ENCODE assay signal across 8 cellular contexts in genomic region chr18:286515-287310, GRCh38. TPM values are rescaled to one million over a fixed set of nuclear protein-coding genes. Genes with fewer than 3 reads are reported as not detected.
DNase-seq lines count a peak whose midpoint lies in the region; ATAC-seq, FAIRE-seq and TF ChIP-seq lines count a peak whose summit lies in the region.

No MANE protein-coding gene starts in this region.

- no TSS peak for BruUV-seq in A673 (replicated peaks; lab: Mats Ljungman, UMichigan)

- H3K9me3 Mint-ChIP-seq in GM23338: no peaks in the 10 kb centered on the region
- no peaks in the 10 kb centered on the region for H3K9me3 Mint-ChIP-seq in activated naive CD8-positive, alpha-beta T cell treated with anti-CD3 and anti-CD28 coated beads for 36 hours

- H3K27ac ChIP-seq in A673 (ENCODE audit: low read depth, low read length, poor library complexity, severe bottlenecking) (no peak overlapping the region), GM23338 (ENCODE audit: low read depth) (no peak overlapping the region), kidney (ENCODE audit: low read depth in 2 of 2, low read length in 2 of 2) (no peak overlapping the region)

- no peaks in the 10 kb centered on the region for H3K36me3 Mint-ChIP-seq in GM23338 (ENCODE audit: low read depth)
- H3K36me3 Mint-ChIP-seq in activated naive CD8-positive, alpha-beta T cell treated with anti-CD3 and anti-CD28 coated beads for 36 hours: peaks cover under 1% of the 10 kb centered on the region

- H3K27me3 Mint-ChIP-seq in GM23338 (ENCODE audit: insufficient read depth, low read depth, poor library complexity): no peaks in the 10 kb centered on the region
- H3K27me3 Mint-ChIP-seq in activated naive CD8-positive, alpha-beta T cell treated with anti-CD3 and anti-CD28 coated beads for 36 hours: peaks cover 27% of the 10 kb centered on the region

- ATAC-seq in GM23338: no peak
- no peak for ATAC-seq in HG03095 (IDR thresholded peaks at IDR 0.05; ENCODE audit: unreplicated experiment)
- no peak for ATAC-seq in HG03442 (IDR thresholded peaks at IDR 0.05; ENCODE audit: unreplicated experiment)

- no peaks in the 10 kb centered on the region for H3K4me1 ChIP-seq in A673 (ENCODE audit: insufficient read depth, low read length, poor library complexity, severe bottlenecking)
- no peaks in the 10 kb centered on the region for H3K4me1 ChIP-seq in GM23338 (ENCODE audit: insufficient read depth)
- H3K4me1 ChIP-seq in kidney (ENCODE audit: control insufficient read depth in 1 of 2, insufficient read depth in 1 of 2, low read depth in 1 of 2, low read length in 2 of 2): no peaks in the 10 kb centered on the region

- FAIRE-seq in kidney (lab: Jason Lieb, UNC): peak; percentile 21

- H3K79me2 ChIP-seq in GM23338 (replicated peaks; ENCODE audit: insufficient read depth): no peaks in the 10 kb centered on the region

- H3K9me3 ChIP-seq in A673 (ENCODE audit: low read depth, low read length, poor library complexity, severe bottlenecking) (no peaks in the 10 kb centered on the region), kidney (ENCODE audit: control insufficient read depth in 1 of 2, low read length in 2 of 2) (no peaks in the 10 kb centered on the region)

- TF ChIP-seq CTCF in A673 (conservative IDR thresholded peaks at IDR 0.05; ENCODE audit: low read depth, low read length) (peak; percentile 65), GM23338 (conservative IDR thresholded peaks at IDR 0.05; ENCODE audit: low read depth in 2 of 2) (peak; percentile 63 to 69), kidney (IDR thresholded peaks at IDR 0.05; ENCODE audit: borderline replicate concordance, extremely low read depth, insufficient read depth) (peak; percentile 48)

- H3K4me3 ChIP-seq in A673 (ENCODE audit: low read depth, low read length, poor library complexity, severe bottlenecking): no peak overlapping the region
- H3K4me3 ChIP-seq in GM23338: no peak overlapping the region
- no peak overlapping the region for H3K4me3 ChIP-seq in kidney (ENCODE audit: low read length in 2 of 2)

- no peak overlapping the region for H3K4me3 Mint-ChIP-seq in GM23338
- H3K4me3 Mint-ChIP-seq in activated naive CD8-positive, alpha-beta T cell treated with anti-CD3 and anti-CD28 coated beads for 36 hours: no peak overlapping the region

- intact Hi-C loops in A673 (cut with micrococcal nuclease; ENCODE audit: unreplicated experiment) (loop anchor here (1.0 kb wide), 1 partner anchor 330 kb away; no protein-coding TSS in a partner anchor), kidney (cut with DNase I) (no loop called here)

- H3K9ac ChIP-seq in kidney (ENCODE audit: low read length in 2 of 2): no peak overlapping the region

- H3K27me3 ChIP-seq in A673 (replicated peaks; ENCODE audit: insufficient read depth, low read depth, low read length, poor library complexity) (no peaks in the 10 kb centered on the region), GM23338 (ENCODE audit: insufficient read depth) (no peaks in the 10 kb centered on the region)

- H3K36me3 ChIP-seq in A673 (ENCODE audit: insufficient read depth, low read length, poor library complexity, severe bottlenecking) (no peaks in the 10 kb centered on the region), GM23338 (ENCODE audit: insufficient read depth) (no peaks in the 10 kb centered on the region), kidney (ENCODE audit: control insufficient read depth in 1 of 2, insufficient read depth in 2 of 2, low read length in 2 of 2) (no peaks in the 10 kb centered on the region)

- H3K4me2 ChIP-seq in GM23338: no peak overlapping the region

- no peaks in the 10 kb centered on the region for H3K4me1 Mint-ChIP-seq in GM23338
- H3K4me1 Mint-ChIP-seq in activated naive CD8-positive, alpha-beta T cell treated with anti-CD3 and anti-CD28 coated beads for 36 hours: peaks cover 9% of the 10 kb centered on the region

- no peaks in the 10 kb centered on the region for H3K9me2 ChIP-seq in GM23338 (ENCODE audit: insufficient read depth)

- peak; percentile 43 for DNase-seq in A673 (ENCODE audit: low spot score)
- DNase-seq in GM23338 (ENCODE audit: low spot score): peak; percentile 26
- DNase-seq in activated naive CD8-positive, alpha-beta T cell treated with anti-CD3 and anti-CD28 coated beads for 36 hours: no peak
- no peak for DNase-seq in kidney
- no peak for DNase-seq in HK-2 (ENCODE audit: unreplicated experiment)
- DNase-seq in activated CD4-positive, alpha-beta T cell treated with anti-CD3 and anti-CD28 coated beads, Interleukin-2, amount 50 U/mL, for 1 hour: no peak

- H4K20me1 ChIP-seq in GM23338 (replicated peaks; ENCODE audit: insufficient read depth): no peaks in the 10 kb centered on the region

- no peaks in the 10 kb centered on the region for H3F3A ChIP-seq in GM23338 (replicated peaks; ENCODE audit: low read depth)

- CTCF ChIA-PET in A673 (lab: Charles Lee): no interaction called here

- POLR2A ChIA-PET in A673 (lab: Charles Lee; ENCODE audit: low non-redundant PET): no interaction called here

- H2AFZ ChIP-seq in GM23338: no peak overlapping the region

- no peak overlapping the region for H3K27ac Mint-ChIP-seq in GM23338
- H3K27ac Mint-ChIP-seq in activated naive CD8-positive, alpha-beta T cell treated with anti-CD3 and anti-CD28 coated beads for 36 hours: peak overlapping the region; percentile 76

TF ChIP-seq in GM23338, 12 proteins besides CTCF, POLR2A, EP300 and RAD21:
- TF ChIP-seq ZNF462 (CRISPR knock-in tag; IDR thresholded peaks at IDR 0.05) (no peak), EZH2phosphoT487 (IDR thresholded peaks at IDR 0.05; ENCODE audit: unreplicated experiment) (no peak), CREB1 (CRISPR knock-in tag; IDR thresholded peaks at IDR 0.05; ENCODE audit: low read depth) (no peak), ZNF331 (CRISPR knock-in tag; IDR thresholded peaks at IDR 0.05; ENCODE audit: low read depth) (no peak)

RNA-seq across cellular contexts. Expression of gene THOC1, which starts 18.9 kb away (rescaled TPM):
- 70.9 and 76.7 TPM in 2 replicates for total RNA-seq in A673 (2021)
- 71.2 and 108 TPM in 2 replicates for total RNA-seq in GM23338 (2014; rRNA removed; shearing (Covaris generic))
- polyA plus RNA-seq in GM23338 (2016; fragmentation: Nextera tagmentation; extraction: Ambion mirVana): 66.1 and 73.0 TPM in 2 replicates
- 10 to 100 TPM; 56.4 to 62.2 TPM for total RNA-seq in activated naive CD8-positive, alpha-beta T cell treated with anti-CD3 and anti-CD28 coated beads for 36 hours
- total RNA-seq in kidney: 32.6 TPM
- 22.4 TPM for polyA plus RNA-seq in kidney (ENCODE audit: insufficient read depth, low read depth, low replicate concordance)

Comparison
In these comparisons a context has a peak if more than half of its experiments do, and no peak if none do; other contexts are left out.
1. DNase-seq: peak in A673 (single experiment) and GM23338 (single experiment); none in activated naive CD8-positive, alpha-beta T cell treated with anti-CD3 and anti-CD28 coated beads for 36 hours (single experiment), kidney (single experiment), HK-2 (single experiment) and activated CD4-positive, alpha-beta T cell treated with anti-CD3 and anti-CD28 coated beads, Interleukin-2, amount 50 U/mL, for 1 hour (single experiment).
2. Peak in every context shown above with its lines, with median percentiles within 50 percentile points of each other: CTCF ChIP-seq.